In genomic region chr3:46422617-46423016, GRCh38 we compare ENCODE assay signal across 17 cellular contexts. TPM values are rescaled to one million over a fixed set of nuclear protein-coding genes. Genes with fewer than 3 reads are reported as not detected.
DNase-seq lines count a peak whose midpoint lies in the region; ATAC-seq and TF ChIP-seq lines count a peak whose summit lies in the region.
"Had no signal": no experiment of that assay in that cellular context is flagged by ENCODE, and none has a peak within 500 bp of the region (broad histone marks: within the 10 kb centered on the region; RNA-seq: fewer than 3 reads in every experiment).

No MANE protein-coding gene starts in this region.

- H3K9me3 ChIP-seq in PC-9 (ENCODE audit: insufficient read depth, low read depth), result no peaks in the 10 kb centered on the region

- H4K8ac ChIP-seq in mesendoderm (ENCODE audit: low read depth, low read length), result no peak overlapping the region

- H3K36me3 ChIP-seq in PC-9 (ENCODE audit: low read depth), result no peaks in the 10 kb centered on the region
- H3K36me3 ChIP-seq in mesendoderm (ENCODE audit: control insufficient read depth, insufficient read depth, low read length), result no peaks in the 10 kb centered on the region

- H3K79me1 ChIP-seq in mesendoderm (ENCODE audit: low read length), result no peaks in the 10 kb centered on the region

- POLR2A ChIA-PET in PC-9 (lab: Charles Lee; ENCODE audit: unreplicated experiment), result no interaction called here

- H3K79me2 ChIP-seq in PC-9 (ENCODE audit: low read depth) (peaks cover 3% of the 10 kb centered on the region; the same call in 1 of the 2 replicates), mesendoderm (ENCODE audit: control insufficient read depth, insufficient read depth, low read length) (no peaks in the 10 kb centered on the region)

- H4K5ac ChIP-seq in mesendoderm (ENCODE audit: low read length), result no peak overlapping the region

- BruUV-seq in PC-9 (replicated peaks; lab: Mats Ljungman, UMichigan), result no TSS peak

- H3K9ac ChIP-seq in mesendoderm (ENCODE audit: low read length), result no peak overlapping the region

- peak; percentile 96 for DNase-seq in A172 (ENCODE audit: low spot score)
- peak; percentile 77 for DNase-seq in H4 (ENCODE audit: low spot score)
- DNase-seq in PC-9, result peak; percentile 79 to 88
- peak; percentile 13 for DNase-seq in fibroblast of the aortic adventitia (ENCODE audit: low read depth)
- DNase-seq in mesendoderm, result no peak
- DNase-seq in HuH-7.5 (ENCODE audit: low spot score), result no peak
- DNase-seq: activated naive CD4-positive, alpha-beta T cell treated with anti-CD3 and anti-CD28 coated beads, Interleukin-2, amount 10 ng/mL, durations not matched to agents 7 days and 5 days; DMS79; naive thymus-derived CD8-positive, alpha-beta T cell; NCI-H1048; NCI-H524 treated with DMSO at 0.1 percent for 48 hours; Right ventricle myocardium superior; stimulated activated CD4-positive, alpha-beta T cell treated with anti-CD3 and anti-CD28 coated beads, Interleukin-2, amount 100 ng/mL, for 48 hours had no signal

- H3K18ac ChIP-seq in mesendoderm (ENCODE audit: low read length), result no peak overlapping the region

- no peak overlapping the region for H2BK120ac ChIP-seq in mesendoderm (ENCODE audit: low read depth, low read length)

- no peak overlapping the region for H3K56ac ChIP-seq in mesendoderm (ENCODE audit: low read length)

- H3K4me3 ChIP-seq in PC-9, result peak overlapping the region; percentile 8; the same call in 1 of the 2 replicates
- no peak overlapping the region for H3K4me3 ChIP-seq in fibroblast of the aortic adventitia (ENCODE audit: low read depth, low read length)
- no peak overlapping the region for H3K4me3 ChIP-seq in mesendoderm (ENCODE audit: low read length)
- H3K4me3 ChIP-seq: GM12878 had no signal

- no peak overlapping the region for H2BK15ac ChIP-seq in mesendoderm (replicated peaks; ENCODE audit: low read depth)

- H3K4me1 ChIP-seq in PC-9 (replicated peaks; ENCODE audit: insufficient read depth) (peaks cover 50% of the 10 kb centered on the region), mesendoderm (ENCODE audit: control insufficient read depth, low read depth, low read length) (peaks cover 8% of the 10 kb centered on the region)

- CTCF ChIA-PET in PC-9 (lab: Charles Lee), result no interaction called here

- H3K27ac ChIP-seq in PC-9 (peak overlapping the region; percentile 71), mesendoderm (ENCODE audit: low read depth, low read length) (no peak overlapping the region)

- TF ChIP-seq CTCF in PC-9 (conservative IDR thresholded peaks at IDR 0.05), result no peak
- TF ChIP-seq CTCF in fibroblast of the aortic adventitia (IDR thresholded peaks at IDR 0.05; ENCODE audit: insufficient read depth, low read length), result no peak

- peak overlapping the region; percentile 54 for H3K4me2 ChIP-seq in PC-9
- no peak overlapping the region for H3K4me2 ChIP-seq in mesendoderm (ENCODE audit: low read length)

- H3K27me3 ChIP-seq in PC-9 (ENCODE audit: insufficient read depth, low read depth) (no peaks in the 10 kb centered on the region), mesendoderm (ENCODE audit: insufficient read depth, low read length, poor library complexity) (no peaks in the 10 kb centered on the region)

- no peak overlapping the region for H2BK5ac ChIP-seq in mesendoderm (ENCODE audit: low read length)

- no peak overlapping the region for H2AFZ ChIP-seq in PC-9

- H2AK5ac ChIP-seq in mesendoderm (ENCODE audit: low read length), result no peak overlapping the region

- intact Hi-C loops in PC-9 (cut with micrococcal nuclease; ENCODE audit: unreplicated experiment), result no loop called here

- H3K23ac ChIP-seq in mesendoderm (ENCODE audit: low read length), result no peak overlapping the region

- H3F3A ChIP-seq in PC-9 (ENCODE audit: insufficient read depth, low read depth), result peaks cover 25% of the 10 kb centered on the region

- no peak overlapping the region for H3K4ac ChIP-seq in mesendoderm (ENCODE audit: low read depth, low read length)

- ATAC-seq in HG03469 (IDR thresholded peaks at IDR 0.05; ENCODE audit: unreplicated experiment) (no peak), HG03108 (IDR thresholded peaks at IDR 0.05; ENCODE audit: unreplicated experiment) (no peak)
- ATAC-seq: GM12878; naive thymus-derived CD8-positive, alpha-beta T cell had no signal

- H3K9me2 ChIP-seq in PC-9 (ENCODE audit: insufficient read depth), result no peaks in the 10 kb centered on the region

- H4K20me1 ChIP-seq in PC-9 (ENCODE audit: insufficient read depth), result no peaks in the 10 kb centered on the region

- no CpG with 5 or more reads among the region's 6 CpGs for WGBS in mesendoderm (ENCODE audit: extremely low coverage, insufficient coverage, low lambda C conversion rate)

RNA-seq across cellular contexts. Expression of gene CCRL2, which starts 15.6 kb away (rescaled TPM):
- total RNA-seq in A172 (2014; rRNA removed; shearing (Covaris generic)), result 0.72 TPM in 1 of 2 replicates, not detected in the other
- 0.46 and 6.6 TPM in 2 replicates for total RNA-seq in H4 (2014; rRNA removed; shearing (Covaris generic))
- 1.2 TPM in 2 replicates for total RNA-seq in PC-9 (2021)
- total RNA-seq in fibroblast of the aortic adventitia (ENCODE audit: low replicate concordance), result 0.54 TPM in 1 of 2 replicates, not detected in the other
- 0.04 TPM for polyA plus RNA-seq in mesendoderm (2013, experiment 1 of 2)
- not detected for polyA plus RNA-seq in mesendoderm (2013, experiment 2 of 2)
- total RNA-seq: renal cortical epithelial cell had no signal

RNA-seq across cellular contexts. Expression of gene LTF, which starts 42.1 kb away (rescaled TPM):
- not detected in 2 replicates for total RNA-seq in A172 (2014; rRNA removed; shearing (Covaris generic))
- not detected in 2 replicates for total RNA-seq in H4 (2014; rRNA removed; shearing (Covaris generic))
- total RNA-seq in PC-9 (2021), result not detected in 2 replicates
- total RNA-seq in fibroblast of the aortic adventitia (ENCODE audit: low replicate concordance), result not detected in 2 replicates
- 0.39 TPM for polyA plus RNA-seq in mesendoderm (2013, experiment 1 of 2)
- 0.36 TPM for polyA plus RNA-seq in mesendoderm (2013, experiment 2 of 2)
- total RNA-seq: naive thymus-derived CD8-positive, alpha-beta T cell had no signal
- polyA plus RNA-seq: naive thymus-derived CD8-positive, alpha-beta T cell had no signal

RNA-seq across cellular contexts. Expression of gene CCR5, which starts 51.9 kb away (rescaled TPM):
- total RNA-seq in A172 (2014; rRNA removed; shearing (Covaris generic)), result not detected in 2 replicates
- total RNA-seq in H4 (2014; rRNA removed; shearing (Covaris generic)), result not detected in 2 replicates
- total RNA-seq in PC-9 (2021) (not detected in 2 replicates), fibroblast of the aortic adventitia (ENCODE audit: low replicate concordance) (not detected in 2 replicates)
- polyA plus RNA-seq in mesendoderm (2013, experiment 1 of 2), result not detected
- polyA plus RNA-seq in mesendoderm (2013, experiment 2 of 2), result not detected
- total RNA-seq: renal cortical epithelial cell had no signal

Comparison
In these comparisons a context has a peak if more than half of its experiments do, and no peak if none do; other contexts are left out.
1. DNase-seq: peak in A172 (single experiment), H4 (single experiment), PC-9 (2 of 2) and fibroblast of the aortic adventitia (single experiment); none in mesendoderm (single experiment) and HuH-7.5 (single experiment).